ENCODE assay signal across 8 cellular contexts in genomic region chr6:133241901-133242760, GRCh38. TPM values are rescaled to one million over a fixed set of nuclear protein-coding genes. Genes with fewer than 3 reads are reported as not detected.
DNase-seq lines count a peak whose midpoint lies in the region; ATAC-seq and TF ChIP-seq lines count a peak whose summit lies in the region.

No MANE protein-coding gene starts in this region.

- peak overlapping the region; percentile 90 for H3K4me2 ChIP-seq in GM23338

- POLR2A ChIA-PET in T-cell (lab: Charles Lee), result no interaction called here

- no peaks in the 10 kb centered on the region for H3K9me3 ChIP-seq in gastrocnemius medialis

- H3K27me3 Mint-ChIP-seq in GM23338 (ENCODE audit: insufficient read depth, low read depth, poor library complexity) (peaks cover 56% of the 10 kb centered on the region), T-cell (peaks cover 29 to 51% of the 10 kb centered on the region in 2 donors)

- H3K27ac Mint-ChIP-seq in GM23338 (no peak overlapping the region), T-cell (no peak overlapping the region)

- no peaks in the 10 kb centered on the region for H3K9me3 Mint-ChIP-seq in GM23338
- H3K9me3 Mint-ChIP-seq in T-cell, result no peaks in the 10 kb centered on the region

- 0 out of 2 replicates have a peak, but pooled peaks cover 6% of the 10 kb centered on the region for H4K20me1 ChIP-seq in GM23338 (replicated peaks; ENCODE audit: insufficient read depth)

- peak overlapping the region; percentile 99 for H2AFZ ChIP-seq in GM23338

- ATAC-seq in GM23338 (peak; percentile 53), T-cell (replicated peaks in 1 of 4) (no peak), left ventricle myocardium superior (peak; percentile 37), gastrocnemius medialis (peak; percentile 12 to 35), GM21360 (IDR thresholded peaks at IDR 0.05; ENCODE audit: unreplicated experiment) (no peak), HG03039 (IDR thresholded peaks at IDR 0.05; ENCODE audit: unreplicated experiment) (no peak)

- no peaks in the 10 kb centered on the region for H3K9me2 ChIP-seq in GM23338 (ENCODE audit: insufficient read depth)

- H3K27ac ChIP-seq in GM23338 (ENCODE audit: low read depth) (no peak overlapping the region), gastrocnemius medialis (peak overlapping the region; percentile 95 to 99 (median 96))

- DNase-seq in GM23338 (ENCODE audit: low spot score), result peak; percentile 49
- no peak for DNase-seq in T-cell
- DNase-seq in left ventricle myocardium superior, result peak; percentile 49
- peak; percentile 55 to 68 for DNase-seq in gastrocnemius medialis
- DNase-seq in stimulated activated naive CD4-positive, alpha-beta T cell treated with Interleukin-2 at 50 U/mL for 16 hours (lab: John Stamatoyannopoulos, UW), result no peak
- DNase-seq in stimulated activated CD4-positive, alpha-beta T cell treated with anti-CD3 and anti-CD28 coated beads, Interleukin-12 subunit alpha, Interleukin-12 subunit beta, amount 100 ng/mL, for 4 hours, result no peak

- intact Hi-C loops in left ventricle myocardium superior (cut with micrococcal nuclease) (no loop called here), gastrocnemius medialis (cut with DNase I; ENCODE audit: low total_unique reads) (loop anchor here (1.0 to 5.0 kb wide), 9 partner anchors 111 to 430 kb away; partner anchors contain the start of gene RPS12)

- H3K79me2 ChIP-seq in GM23338 (replicated peaks; ENCODE audit: insufficient read depth), result no peaks in the 10 kb centered on the region

- H3F3A ChIP-seq in GM23338 (replicated peaks; ENCODE audit: low read depth), result no peaks in the 10 kb centered on the region

- H3K36me3 Mint-ChIP-seq in GM23338 (ENCODE audit: low read depth) (no peaks in the 10 kb centered on the region), T-cell (no peaks in the 10 kb centered on the region)

- CTCF ChIA-PET in T-cell (lab: Charles Lee), result no interaction called here

- in situ Hi-C loops in gastrocnemius medialis (cut with MboI; ENCODE audit: low sequenced_read_pairs in 4 of 4), result loop anchor here in 1 of 4 donors (10.0 kb wide), 2 partner anchors 113 to 193 kb away; no protein-coding TSS in a partner anchor

- H3K4me3 Mint-ChIP-seq in GM23338, result peak overlapping the region; percentile 79
- H3K4me3 Mint-ChIP-seq in T-cell, result peak overlapping the region in 2 of 3 donors; percentile 21 to 22

- peaks cover 86% of the 10 kb centered on the region for H3K27me3 ChIP-seq in GM23338 (ENCODE audit: insufficient read depth)
- H3K27me3 ChIP-seq in gastrocnemius medialis, result no peaks in the 10 kb centered on the region

- H3K4me1 Mint-ChIP-seq in GM23338, result peaks cover 31% of the 10 kb centered on the region
- H3K4me1 Mint-ChIP-seq in T-cell, result peaks cover 0 to 16% (median 16%) of the 10 kb centered on the region in 3 donors

- peak overlapping the region; percentile 80 for H3K4me3 ChIP-seq in GM23338
- H3K4me3 ChIP-seq in gastrocnemius medialis, result peak overlapping the region; percentile 76 to 94 (median 80)

- TF ChIP-seq CTCF in GM23338 (conservative IDR thresholded peaks at IDR 0.05; ENCODE audit: low read depth in 2 of 2), result no peak
- TF ChIP-seq CTCF in gastrocnemius medialis (IDR thresholded peaks at IDR 0.05 in 4 of 5, conservative IDR thresholded peaks at IDR 0.05 in 1 of 5), result no peak

- TF ChIP-seq POLR2A in gastrocnemius medialis (IDR thresholded peaks at IDR 0.05), result no peak

- no peaks in the 10 kb centered on the region for H3K36me3 ChIP-seq in GM23338 (ENCODE audit: insufficient read depth)
- no peaks in the 10 kb centered on the region for H3K36me3 ChIP-seq in gastrocnemius medialis

- peaks cover 22% of the 10 kb centered on the region for H3K4me1 ChIP-seq in GM23338 (ENCODE audit: insufficient read depth)
- peaks cover 27 to 37% of the 10 kb centered on the region in 2 donors for H3K4me1 ChIP-seq in gastrocnemius medialis

TF ChIP-seq in GM23338, 12 proteins besides CTCF, POLR2A, EP300 and RAD21:
- TF ChIP-seq ZNF114 (CRISPR knock-in tag; IDR thresholded peaks at IDR 0.05), result no peak
- no peak for TF ChIP-seq REST (IDR thresholded peaks at IDR 0.05; ENCODE audit: unreplicated experiment)
- no peak for TF ChIP-seq STAT1 (IDR thresholded peaks at IDR 0.05; ENCODE audit: unreplicated experiment)
- TF ChIP-seq ZNF331 (CRISPR knock-in tag; IDR thresholded peaks at IDR 0.05; ENCODE audit: low read depth), result no peak
- TF ChIP-seq EZH2 (IDR thresholded peaks at IDR 0.05; ENCODE audit: low read depth, unreplicated experiment), result peak; percentile 88
- TF ChIP-seq EZH2phosphoT487 (IDR thresholded peaks at IDR 0.05; ENCODE audit: unreplicated experiment), result peak; percentile 82

RNA-seq across cellular contexts. Expression of gene EYA4, which starts 1.0 kb away (rescaled TPM):
- 0.16 and 0.21 TPM in 2 replicates for total RNA-seq in GM23338 (2014; rRNA removed; shearing (Covaris generic))
- polyA plus RNA-seq in GM23338 (2016; fragmentation: Nextera tagmentation; extraction: Ambion mirVana), result 0.05 TPM in 2 replicates
- total RNA-seq in T-cell (under 1 TPM in 1 of 5 donors, not detected in 4; 0.22 TPM), left ventricle myocardium superior (20.2 TPM), gastrocnemius medialis (100 to 1,000 TPM in 1 of 4 donors, 10 to 100 TPM in 3; 33.7 to 110 (median 62.1) TPM)

Comparison
In these comparisons a context has a peak if more than half of its experiments do, and no peak if none do; other contexts are left out.
1. ATAC-seq: peak in GM23338 (single experiment), left ventricle myocardium superior (single experiment) and gastrocnemius medialis (2 of 2); none in T-cell (0 of 4), GM21360 (single experiment) and HG03039 (single experiment).
2. DNase-seq: peak in GM23338 (single experiment), left ventricle myocardium superior (single experiment) and gastrocnemius medialis (2 of 2); none in T-cell (0 of 34), stimulated activated naive CD4-positive, alpha-beta T cell treated with Interleukin-2 at 50 U/mL for 16 hours (single experiment) and stimulated activated CD4-positive, alpha-beta T cell treated with anti-CD3 and anti-CD28 coated beads, Interleukin-12 subunit alpha, Interleukin-12 subunit beta, amount 100 ng/mL, for 4 hours (single experiment).
3. RNA of gene EYA4, which starts 1.0 kb away (total RNA-seq): 33.7 to 110 TPM in gastrocnemius medialis and 20.2 TPM in left ventricle myocardium superior (single experiment); 0.16 to 0.21 TPM in GM23338 and 0.22 TPM in T-cell; every median in the first group is over 10 times any median in the second.